In the genomic region with DNA sequence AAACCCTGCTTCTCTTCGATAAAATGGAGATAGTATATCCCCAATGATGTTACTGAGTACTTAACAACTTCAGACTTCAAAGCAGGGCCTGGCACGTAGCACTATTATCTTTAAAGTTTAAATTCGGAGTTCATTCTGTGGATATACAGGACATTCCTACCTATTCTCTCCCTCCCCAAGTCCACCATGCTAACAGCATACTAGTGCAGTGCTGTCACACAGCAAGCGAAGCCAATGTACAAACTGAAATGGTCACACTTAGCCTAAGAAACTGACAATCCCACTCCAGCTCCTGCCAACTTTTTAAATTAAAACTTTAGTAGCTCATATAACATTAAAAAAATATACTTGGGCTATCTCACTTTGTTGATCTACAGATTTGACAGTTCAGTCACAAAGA, we compare ENCODE assay signal across 9 cellular contexts. TPM values are rescaled to one million over a fixed set of nuclear protein-coding genes. Genes with fewer than 3 reads are reported as not detected.
A peak's percentile ranks its signal among the peaks of the same experiment; 100 is the strongest.
DNase-seq lines count a peak whose midpoint lies in the region; ATAC-seq and TF ChIP-seq lines count a peak whose summit lies in the region.
"Had no signal": no experiment of that assay in that cellular context is flagged by ENCODE, and none has a peak within 500 bp of the region (broad histone marks: within the 10 kb centered on the region; RNA-seq: fewer than 3 reads in every experiment).

No MANE protein-coding gene starts in this region.

- H2BK15ac ChIP-seq in mesenchymal stem cell (ENCODE audit: low read depth, poor library complexity, severe bottlenecking), result no peak overlapping the region

- no peak overlapping the region for H2AFZ ChIP-seq in mesenchymal stem cell (ENCODE audit: low read depth, low read length)

- H3K4me2 ChIP-seq in mesenchymal stem cell (ENCODE audit: low read length, poor library complexity, severe bottlenecking), result no peak overlapping the region

- intact Hi-C loops in heart left ventricle (cut with DNase I) (loop anchor here (2.0 to 10.0 kb wide), 11 partner anchors 50 to 385 kb away; partner anchors contain the start of genes LAMTOR3 (in 7 of the 10), TRMT10A (in 6 of the 10) and DAPP1 (in 1 of the 10)), right cardiac atrium (cut with DNase I) (loop anchor here (5.0 to 10.0 kb wide), 5 partner anchors 53 to 385 kb away; partner anchors contain the start of genes LAMTOR3 (in 4 of the 4) and TRMT10A (in 3 of the 4)), ascending aorta (cut with DNase I) (loop anchor here (2.0 to 5.0 kb wide), 2 partner anchors 335 to 1687 kb away; partner anchors contain the start of gene RAP1GDS1)

- peaks cover 0 to 10% (median 0%) of the 10 kb centered on the region in 9 donors for H3K36me3 ChIP-seq in heart left ventricle
- no peaks in the 10 kb centered on the region for H3K36me3 ChIP-seq in ascending aorta
- peaks cover 2 to 17% of the 10 kb centered on the region in 2 experiments for H3K36me3 ChIP-seq in mesenchymal stem cell (ENCODE audit: control insufficient read depth in 1 of 2, insufficient read depth in 2 of 2, low read depth in 1 of 2, low read length in 2 of 2)
- no peaks in the 10 kb centered on the region for H3K36me3 ChIP-seq in urinary bladder (ENCODE audit: insufficient read depth)

- TF ChIP-seq POLR2A in heart left ventricle (IDR thresholded peaks at IDR 0.05), result no peak

- no peak overlapping the region for H3K14ac ChIP-seq in mesenchymal stem cell (ENCODE audit: low read length in 2 of 2)

- H2AK5ac ChIP-seq in mesenchymal stem cell (ENCODE audit: low read length, severe bottlenecking), result no peak overlapping the region

- peak overlapping the region in 3 of 12 donors; percentile 93 to 96 (median 93) for H3K4me3 ChIP-seq in heart left ventricle
- no peak overlapping the region for H3K4me3 ChIP-seq in right cardiac atrium (ENCODE audit: low read length)
- peak overlapping the region; percentile 93 to 97 for H3K4me3 ChIP-seq in ascending aorta
- peak overlapping the region in 1 of 2 experiments; percentile 85 for H3K4me3 ChIP-seq in mesenchymal stem cell (ENCODE audit: insufficient read depth in 1 of 2, low read depth in 1 of 2, low read length in 2 of 2)
- no peak overlapping the region for H3K4me3 ChIP-seq in urinary bladder (ENCODE audit: low read depth, low read length)

- 73 to 79% (median 75%) methylated on average over 4 of the region's 4 CpGs for WGBS in heart left ventricle, 4 donors
- 69% methylated on average over 4 of the region's 4 CpGs for WGBS in right cardiac atrium
- 81% methylated on average over 4 of the region's 4 CpGs for WGBS in mesenchymal stem cell
- 73% methylated on average over 4 of the region's 4 CpGs for WGBS in urinary bladder

- peaks cover under 1% of the 10 kb centered on the region for H3K79me1 ChIP-seq in mesenchymal stem cell (replicated peaks; ENCODE audit: low read length, poor library complexity, severe bottlenecking)

- no peak overlapping the region for H2BK12ac ChIP-seq in mesenchymal stem cell (ENCODE audit: low read length in 2 of 2)

- no peak overlapping the region for H3K4ac ChIP-seq in mesenchymal stem cell (ENCODE audit: low read depth in 1 of 2, low read length in 2 of 2)

- H3K9ac ChIP-seq in mesenchymal stem cell (ENCODE audit: low read length), result peak overlapping the region; percentile 96

- H3K18ac ChIP-seq in mesenchymal stem cell (ENCODE audit: low read depth in 1 of 2, low read length in 2 of 2), result no peak overlapping the region

- H4K91ac ChIP-seq in mesenchymal stem cell (ENCODE audit: low read length), result no peak overlapping the region

- DNase-seq in heart left ventricle (no peak), right cardiac atrium (no peak), ascending aorta (ENCODE audit: low spot score in 2 of 2) (no peak), mesenchymal stem cell (peak; percentile 20), SW480 (ENCODE audit: low spot score) (no peak), DMS79 treated with DMSO at 0.1 percent for 48 hours (lab: John Stamatoyannopoulos, UW) (no peak), hippocampal formation (lab: John Stamatoyannopoulos, UW) (no peak)
- DNase-seq: NCI-H748 treated with DMSO at 0.1 percent for 48 hours had no signal

- ATAC-seq in heart left ventricle, result no peak
- no peak for ATAC-seq in right cardiac atrium

- no peak overlapping the region for H4K8ac ChIP-seq in mesenchymal stem cell (ENCODE audit: low read length)

- no peak overlapping the region for H3K23ac ChIP-seq in mesenchymal stem cell (ENCODE audit: low read length in 2 of 2)

- H3K27me3 ChIP-seq in heart left ventricle (no peaks in the 10 kb centered on the region), right cardiac atrium (ENCODE audit: control insufficient read depth, insufficient read depth) (no peaks in the 10 kb centered on the region), ascending aorta (no peaks in the 10 kb centered on the region), mesenchymal stem cell (ENCODE audit: control insufficient read depth in 1 of 2, insufficient read depth in 1 of 2, low read length in 2 of 2) (no peaks in the 10 kb centered on the region)

- H3K9me3 ChIP-seq in heart left ventricle, result no peaks in the 10 kb centered on the region
- no peaks in the 10 kb centered on the region for H3K9me3 ChIP-seq in right cardiac atrium (ENCODE audit: control insufficient read depth, low read length)
- H3K9me3 ChIP-seq in ascending aorta, result no peaks in the 10 kb centered on the region
- no peaks in the 10 kb centered on the region for H3K9me3 ChIP-seq in mesenchymal stem cell (ENCODE audit: control insufficient read depth, low read length)

- TF ChIP-seq CTCF in heart left ventricle (IDR thresholded peaks at IDR 0.05), result no peak
- TF ChIP-seq CTCF in ascending aorta (IDR thresholded peaks at IDR 0.05), result no peak

- no peak overlapping the region for H2BK120ac ChIP-seq in mesenchymal stem cell (ENCODE audit: low read depth, low read length)

- H3K27ac ChIP-seq in heart left ventricle (peak overlapping the region in 10 of 12 donors; percentile 82 to 97 (median 94)), right cardiac atrium (ENCODE audit: low read length) (no peak overlapping the region), ascending aorta (peak overlapping the region; percentile 97 to 99), mesenchymal stem cell (ENCODE audit: low read length, poor library complexity, severe bottlenecking) (peak overlapping the region; percentile 24), urinary bladder (ENCODE audit: low read depth) (peak overlapping the region; percentile 95)

- H2BK5ac ChIP-seq in mesenchymal stem cell (ENCODE audit: low read depth, low read length, poor library complexity, severe bottlenecking), result no peak overlapping the region

- peaks cover 0 to 59% (median 42%) of the 10 kb centered on the region in 12 donors for H3K4me1 ChIP-seq in heart left ventricle
- H3K4me1 ChIP-seq in right cardiac atrium (ENCODE audit: control insufficient read depth, insufficient read depth, low read length), result peaks cover 1% of the 10 kb centered on the region
- peaks cover 0 to 25% of the 10 kb centered on the region in 2 donors for H3K4me1 ChIP-seq in ascending aorta
- peaks cover 4% of the 10 kb centered on the region for H3K4me1 ChIP-seq in mesenchymal stem cell (ENCODE audit: control insufficient read depth, insufficient read depth, low read depth, low read length)
- H3K4me1 ChIP-seq in urinary bladder (ENCODE audit: insufficient read depth), result no peaks in the 10 kb centered on the region

RNA-seq across cellular contexts. Expression of gene DNAJB14, which starts 1.2 kb away (rescaled TPM):
- 10 to 100 TPM in 7 of 9 donors, 1 to 10 TPM in 2; 8.9 to 26.7 (median 16.2) TPM for total RNA-seq in heart left ventricle
- polyA plus RNA-seq in heart left ventricle, result 10 to 100 TPM in 1 of 2 donors, 1 to 10 TPM in 1; 5.4 to 11.5 TPM
- 10 to 100 TPM; 25.3 to 29.0 (median 27.4) TPM for total RNA-seq in right cardiac atrium
- 6.5 TPM for polyA plus RNA-seq in right cardiac atrium
- 15.5 TPM for total RNA-seq in ascending aorta
- 31.4 TPM for polyA plus RNA-seq in mesenchymal stem cell (2013, experiment 1 of 2)
- 32.4 TPM for polyA plus RNA-seq in mesenchymal stem cell (2013, experiment 2 of 2)
- total RNA-seq in urinary bladder, result 103 TPM
- polyA plus RNA-seq in urinary bladder, result 23.6 TPM

RNA-seq across cellular contexts. Expression of gene H2AZ1, which starts 2.5 kb away (rescaled TPM):
- total RNA-seq in heart left ventricle, result 100 to 1,000 TPM in 3 of 9 donors, 10 to 100 TPM in 6; 41.1 to 160 (median 81.9) TPM
- polyA plus RNA-seq in heart left ventricle, result 100 to 1,000 TPM in 1 of 2 donors, 10 to 100 TPM in 1; 57.3 to 255 TPM
- total RNA-seq in right cardiac atrium, result 10 to 100 TPM; 76.0 to 96.2 (median 84.9) TPM
- 134 TPM for polyA plus RNA-seq in right cardiac atrium
- 22.4 TPM for total RNA-seq in ascending aorta
- 266 TPM for polyA plus RNA-seq in mesenchymal stem cell (2013, experiment 1 of 2)
- polyA plus RNA-seq in mesenchymal stem cell (2013, experiment 2 of 2), result 271 TPM
- 204 TPM for total RNA-seq in urinary bladder
- polyA plus RNA-seq in urinary bladder, result 358 TPM

RNA-seq across cellular contexts. Expression of gene LAMTOR3, which starts 53.4 kb away (rescaled TPM):
- total RNA-seq in heart left ventricle (10 to 100 TPM; 26.6 to 40.0 (median 32.9) TPM), right cardiac atrium (10 to 100 TPM; 24.9 to 38.3 (median 32.4) TPM), ascending aorta (9.6 TPM), urinary bladder (68.4 TPM)
- polyA plus RNA-seq in heart left ventricle (10 to 100 TPM; 34.1 to 36.7 TPM), right cardiac atrium (46.7 TPM), urinary bladder (45.0 TPM)
- polyA plus RNA-seq in mesenchymal stem cell (2013, experiment 1 of 2), result 47.9 TPM
- 50.4 TPM for polyA plus RNA-seq in mesenchymal stem cell (2013, experiment 2 of 2)

Comparison
In these comparisons a context has a peak if more than half of its experiments do, and no peak if none do; other contexts are left out.
1. H3K4me3 ChIP-seq: peak in ascending aorta (2 of 2); none in right cardiac atrium (single experiment) and urinary bladder (single experiment).